Comparison of ENCODE assay signal across 3 cellular contexts in genomic region chr18:10361660-10362059, GRCh38.
"Had no signal": no experiment of that assay in that cellular context is flagged by ENCODE, and none has a peak within 500 bp of the region (broad histone marks: within the 10 kb centered on the region; RNA-seq: fewer than 3 reads in every experiment).

No MANE protein-coding gene starts in this region.

- DNase-seq: GDM1, GF-D8 had no signal

- ATAC-seq: GM12878 had no signal

- H3K4me3 ChIP-seq: GM12878 had no signal
